ENCODE assay signal across 1 cellular context in genomic region chr11:123364145-123364544, GRCh38.
TF ChIP-seq lines count a peak whose summit lies in the region.

No MANE protein-coding gene starts in this region.

TF ChIP-seq in GM23338, 12 proteins besides CTCF, POLR2A, EP300 and RAD21:
- TF ChIP-seq ZNF462 (CRISPR knock-in tag; IDR thresholded peaks at IDR 0.05) (no peak), CREB1 (CRISPR knock-in tag; IDR thresholded peaks at IDR 0.05; ENCODE audit: low read depth) (no peak), POLR2AphosphoS5 (IDR thresholded peaks at IDR 0.05; ENCODE audit: low read depth) (no peak), ZNF331 (CRISPR knock-in tag; IDR thresholded peaks at IDR 0.05; ENCODE audit: low read depth) (no peak), ZNF114 (CRISPR knock-in tag; IDR thresholded peaks at IDR 0.05) (no peak), REST (IDR thresholded peaks at IDR 0.05; ENCODE audit: unreplicated experiment) (no peak), JUNB (IDR thresholded peaks at IDR 0.05; ENCODE audit: unreplicated experiment) (no peak), EZH2phosphoT487 (IDR thresholded peaks at IDR 0.05; ENCODE audit: unreplicated experiment) (no peak), NANOG (IDR thresholded peaks at IDR 0.05; ENCODE audit: borderline replicate concordance) (no peak)
